ENCODE assay signal across 8 cellular contexts in the genomic region with DNA sequence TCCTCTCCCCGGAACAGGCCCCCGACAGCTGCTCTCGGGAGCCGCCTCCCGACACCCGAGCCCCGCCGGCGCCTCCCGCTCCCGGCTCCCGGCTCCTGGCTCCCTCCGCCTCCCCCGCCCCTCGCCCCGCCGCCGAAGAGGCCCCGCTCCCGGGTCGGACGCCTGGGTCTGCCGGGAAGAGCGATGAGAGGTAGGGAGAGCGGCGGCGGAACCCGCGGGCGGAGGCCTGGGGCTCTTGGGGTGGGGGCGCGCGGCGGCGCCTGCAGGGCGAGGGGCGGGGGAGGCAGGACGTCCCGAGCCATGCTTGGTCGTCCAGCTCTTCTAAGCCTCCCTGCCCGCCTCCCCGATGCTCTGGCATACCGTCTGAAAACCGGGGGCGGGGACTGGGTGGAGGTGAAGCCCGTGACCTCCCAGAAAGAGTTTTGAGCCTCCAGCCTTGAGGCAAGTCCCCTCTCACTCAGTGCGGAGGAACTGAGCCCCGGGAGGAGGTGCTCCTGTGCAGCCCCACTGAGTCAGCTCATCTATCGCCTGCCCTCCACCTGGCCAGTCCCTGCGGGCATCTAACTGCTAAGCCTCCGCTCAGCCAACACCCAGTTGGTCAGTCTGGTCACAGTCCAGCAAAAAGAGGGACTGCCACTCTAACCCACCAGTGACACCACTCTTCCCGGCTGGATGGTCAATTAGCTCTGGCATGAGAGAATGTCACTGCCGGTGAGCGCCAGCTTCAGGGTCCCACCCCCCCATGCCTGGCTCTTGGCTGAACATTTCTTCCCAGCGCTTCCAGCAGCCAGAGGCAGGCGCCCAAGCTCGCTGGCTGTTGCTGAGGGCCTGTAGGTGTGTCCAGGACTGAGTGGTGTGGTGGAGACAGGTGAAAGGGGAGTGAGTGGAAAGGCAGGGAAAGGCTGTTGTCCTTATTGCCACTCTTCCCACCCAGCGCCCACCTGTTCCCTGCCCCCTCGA. TPM values are rescaled to one million over a fixed set of nuclear protein-coding genes. Genes with fewer than 3 reads are reported as not detected.
A peak's percentile ranks its signal among the peaks of the same experiment; 100 is the strongest.
DNase-seq lines count a peak whose midpoint lies in the region; ATAC-seq, FAIRE-seq and TF ChIP-seq lines count a peak whose summit lies in the region.
"Had no signal": no experiment of that assay in that cellular context is flagged by ENCODE, and none has a peak within 500 bp of the region (broad histone marks: within the 10 kb centered on the region; RNA-seq: fewer than 3 reads in every experiment).

No MANE protein-coding gene starts in this region.

- H3K4me1 ChIP-seq in gastroesophageal sphincter (peaks cover 0 to 66% (median 31%) of the 10 kb centered on the region in 3 donors), neuron (ENCODE audit: insufficient read depth, low read length) (peaks cover 53% of the 10 kb centered on the region), aorta (ENCODE audit: control insufficient read depth in 1 of 2, insufficient read depth in 2 of 2, low read length in 2 of 2) (no peaks in the 10 kb centered on the region)

- H3K4me1 Mint-ChIP-seq in activated T-helper 2 cell treated with anti-CD3 and anti-CD28 coated beads, Interferon-gamma antibody, Interleukin-2, Interleukin-4, amounts not matched to agents 10 μg/mL and 5 μg/mL and 100 μg/mL, durations not matched to agents 14 hours and 24 hours and 36 hours (ENCODE audit: low read depth), result peaks cover 27% of the 10 kb centered on the region

- H3K9me3 ChIP-seq in gastroesophageal sphincter, result no peaks in the 10 kb centered on the region
- H3K9me3 ChIP-seq in neuron (ENCODE audit: low read length), result no peaks in the 10 kb centered on the region
- H3K9me3 ChIP-seq in aorta (ENCODE audit: control insufficient read depth, low read length), result no peaks in the 10 kb centered on the region

- H3K36me3 Mint-ChIP-seq in activated T-helper 2 cell treated with anti-CD3 and anti-CD28 coated beads, Interferon-gamma antibody, Interleukin-2, Interleukin-4, amounts not matched to agents 10 μg/mL and 5 μg/mL and 100 μg/mL, durations not matched to agents 14 hours and 24 hours and 36 hours (ENCODE audit: low read depth), result no peaks in the 10 kb centered on the region

- TF ChIP-seq CTCF in gastroesophageal sphincter (IDR thresholded peaks at IDR 0.05), result peak in 1 of 4 experiments; percentile 6

- ATAC-seq in gastroesophageal sphincter (peak; percentile 32), aorta (ENCODE audit: low FRiP score) (peak; percentile 44), HG02588 (IDR thresholded peaks at IDR 0.05; ENCODE audit: unreplicated experiment) (no peak)

- H3K27me3 Mint-ChIP-seq in activated T-helper 2 cell treated with anti-CD3 and anti-CD28 coated beads, Interferon-gamma antibody, Interleukin-2, Interleukin-4, amounts not matched to agents 10 μg/mL and 5 μg/mL and 100 μg/mL, durations not matched to agents 14 hours and 24 hours and 36 hours (ENCODE audit: low read depth), result peaks cover 4% of the 10 kb centered on the region

- TF ChIP-seq EP300 in gastroesophageal sphincter (IDR thresholded peaks at IDR 0.05), result no peak

- 16 to 20% methylated on average over 5 of the region's 59 CpGs for WGBS in gastroesophageal sphincter (ENCODE audit: low coverage in 1 of 2), 2 donors
- WGBS in aorta, 2 donors, result 1 to 2% methylated on average over 33 to 59 of the region's 59 CpGs

- H3K36me3 ChIP-seq in gastroesophageal sphincter (peaks cover 0 to 11% of the 10 kb centered on the region in 2 donors), neuron (ENCODE audit: insufficient read depth, low read length) (peaks cover 26% of the 10 kb centered on the region), aorta (ENCODE audit: control insufficient read depth in 1 of 2, insufficient read depth in 2 of 2, low read length in 1 of 2) (no peaks in the 10 kb centered on the region)

- no peaks in the 10 kb centered on the region for H3K9me3 Mint-ChIP-seq in activated T-helper 2 cell treated with anti-CD3 and anti-CD28 coated beads, Interferon-gamma antibody, Interleukin-2, Interleukin-4, amounts not matched to agents 10 μg/mL and 5 μg/mL and 100 μg/mL, durations not matched to agents 14 hours and 24 hours and 36 hours

- DNase-seq in GM12892 (ENCODE audit: insufficient read length) (peak; percentile 61), NCI-H226 (peak; percentile 48), aorta (peak; percentile 72 to 81)
- no peak for DNase-seq in activated T-helper 2 cell treated with anti-CD3 and anti-CD28 coated beads, Interferon-gamma antibody, Interleukin-2, Interleukin-4, amounts not matched to agents 10 μg/mL and 5 μg/mL and 100 μg/mL, durations not matched to agents 14 hours and 24 hours and 36 hours (ENCODE audit: low spot score)

- H3K4me3 Mint-ChIP-seq in activated T-helper 2 cell treated with anti-CD3 and anti-CD28 coated beads, Interferon-gamma antibody, Interleukin-2, Interleukin-4, amounts not matched to agents 10 μg/mL and 5 μg/mL and 100 μg/mL, durations not matched to agents 14 hours and 24 hours and 36 hours (ENCODE audit: low read depth), result peak overlapping the region; percentile 77

- FAIRE-seq in GM12892 (lab: Jason Lieb, UNC), result no peak

- H3K27ac ChIP-seq in gastroesophageal sphincter, result peak overlapping the region; percentile 90 to 96 (median 91)
- peak overlapping the region in 1 of 2 donors; percentile 34 for H3K27ac ChIP-seq in aorta (ENCODE audit: low read depth in 1 of 2, low read length in 2 of 2)

- no peak overlapping the region for H2AFZ ChIP-seq in neuron (ENCODE audit: low read depth, low read length)

- H3K27me3 ChIP-seq in gastroesophageal sphincter, result no peaks in the 10 kb centered on the region
- no peaks in the 10 kb centered on the region for H3K27me3 ChIP-seq in neuron (ENCODE audit: insufficient read depth, low read length)
- H3K27me3 ChIP-seq in aorta (ENCODE audit: control insufficient read depth in 1 of 2, insufficient read depth in 2 of 2, low read length in 1 of 2), result no peaks in the 10 kb centered on the region

- peak overlapping the region; percentile 54 for H3K27ac Mint-ChIP-seq in activated T-helper 2 cell treated with anti-CD3 and anti-CD28 coated beads, Interferon-gamma antibody, Interleukin-2, Interleukin-4, amounts not matched to agents 10 μg/mL and 5 μg/mL and 100 μg/mL, durations not matched to agents 14 hours and 24 hours and 36 hours

- TF ChIP-seq POLR2A in GM12892 (IDR thresholded peaks at IDR 0.05; ENCODE audit: low read depth, low read length) (no peak), gastroesophageal sphincter (IDR thresholded peaks at IDR 0.05) (peak in 1 of 2 donors; percentile 28)

- intact Hi-C loops in activated T-helper 2 cell treated with anti-CD3 and anti-CD28 coated beads, Interferon-gamma antibody, Interleukin-2, Interleukin-4, amounts not matched to agents 10 μg/mL and 5 μg/mL and 100 μg/mL, durations not matched to agents 14 hours and 24 hours and 36 hours (cut with micrococcal nuclease), result no loop called here
- intact Hi-C loops in aorta (cut with DNase I), result loop anchor here in 1 of 2 donors (5.0 kb wide), 1 partner anchor 202 kb away; no protein-coding TSS in a partner anchor

- H3K4me3 ChIP-seq in gastroesophageal sphincter, result peak overlapping the region; percentile 85 to 93
- peak overlapping the region; percentile 69 for H3K4me3 ChIP-seq in neuron (ENCODE audit: low read length)
- peak overlapping the region; percentile 64 to 96 for H3K4me3 ChIP-seq in aorta (ENCODE audit: low read length in 2 of 2)

RNA-seq across cellular contexts. Expression of a gene that starts 0.5 kb away (rescaled TPM):
- polyA plus RNA-seq in GM12892 (2012; ENCODE audit: missing spikeins), result 7.2 TPM
- total RNA-seq in activated T-helper 2 cell treated with anti-CD3 and anti-CD28 coated beads, Interferon-gamma antibody, Interleukin-2, Interleukin-4, amounts not matched to agents 10 μg/mL and 5 μg/mL and 100 μg/mL, durations not matched to agents 14 hours and 24 hours and 36 hours, result 11.3 and 13.7 TPM in 2 replicates
- total RNA-seq in gastroesophageal sphincter (10 to 100 TPM; 25.4 to 40.4 (median 30.9) TPM), aorta (10 to 100 TPM; 29.5 to 32.0 TPM)
- 10 to 100 TPM in 1 of 2 donors, 1 to 10 TPM in 1; 6.8 to 15.4 TPM for polyA plus RNA-seq in aorta

RNA-seq across cellular contexts. Expression of a gene that starts 23.2 kb away (rescaled TPM):
- 20.5 TPM for polyA plus RNA-seq in GM12892 (2012; ENCODE audit: missing spikeins)
- total RNA-seq in activated T-helper 2 cell treated with anti-CD3 and anti-CD28 coated beads, Interferon-gamma antibody, Interleukin-2, Interleukin-4, amounts not matched to agents 10 μg/mL and 5 μg/mL and 100 μg/mL, durations not matched to agents 14 hours and 24 hours and 36 hours, result 56.8 and 58.3 TPM in 2 replicates
- total RNA-seq in gastroesophageal sphincter (10 to 100 TPM in 3 of 4 donors, 1 to 10 TPM in 1; 9.4 to 16.4 (median 11.8) TPM), aorta (10 to 100 TPM; 31.2 to 37.0 TPM)
- 10 to 100 TPM in 1 of 2 donors, 1 to 10 TPM in 1; 3.9 to 88.2 TPM for polyA plus RNA-seq in aorta

RNA-seq across cellular contexts. Expression of a gene that starts 29.2 kb away (rescaled TPM):
- 26.5 TPM for polyA plus RNA-seq in GM12892 (2012; ENCODE audit: missing spikeins)
- total RNA-seq in activated T-helper 2 cell treated with anti-CD3 and anti-CD28 coated beads, Interferon-gamma antibody, Interleukin-2, Interleukin-4, amounts not matched to agents 10 μg/mL and 5 μg/mL and 100 μg/mL, durations not matched to agents 14 hours and 24 hours and 36 hours, result 67.0 and 75.0 TPM in 2 replicates
- total RNA-seq in gastroesophageal sphincter (10 to 100 TPM in 3 of 4 donors, 1 to 10 TPM in 1; 9.7 to 16.5 (median 12.8) TPM), aorta (10 to 100 TPM; 16.0 to 19.1 TPM)
- 10 to 100 TPM in 1 of 2 donors, 1 to 10 TPM in 1; 9.6 to 65.7 TPM for polyA plus RNA-seq in aorta

RNA-seq across cellular contexts. Expression of a gene that starts 47.2 kb away (rescaled TPM):
- not detected for polyA plus RNA-seq in GM12892 (2012; ENCODE audit: missing spikeins)
- not detected in 2 replicates for total RNA-seq in activated T-helper 2 cell treated with anti-CD3 and anti-CD28 coated beads, Interferon-gamma antibody, Interleukin-2, Interleukin-4, amounts not matched to agents 10 μg/mL and 5 μg/mL and 100 μg/mL, durations not matched to agents 14 hours and 24 hours and 36 hours
- not detected for total RNA-seq in gastroesophageal sphincter
- total RNA-seq in aorta, result not detected
- 1 to 10 TPM in 1 of 2 donors, not detected in 1; 2.4 TPM for polyA plus RNA-seq in aorta
- total RNA-seq: dermis microvascular lymphatic vessel endothelial cell had no signal

RNA-seq across cellular contexts. Expression of a gene that starts 56.0 kb away (rescaled TPM):
- 0.49 TPM for polyA plus RNA-seq in GM12892 (2012; ENCODE audit: missing spikeins)
- not detected in 2 replicates for total RNA-seq in activated T-helper 2 cell treated with anti-CD3 and anti-CD28 coated beads, Interferon-gamma antibody, Interleukin-2, Interleukin-4, amounts not matched to agents 10 μg/mL and 5 μg/mL and 100 μg/mL, durations not matched to agents 14 hours and 24 hours and 36 hours
- under 1 TPM in 1 of 4 donors, not detected in 3; 0.04 TPM for total RNA-seq in gastroesophageal sphincter
- not detected for total RNA-seq in aorta
- under 1 TPM; 0.13 to 0.18 TPM for polyA plus RNA-seq in aorta
- total RNA-seq: dermis microvascular lymphatic vessel endothelial cell had no signal
